In genomic region chr2:234427081-234428058, GRCh38 we compare ENCODE assay signal across 9 cellular contexts.
DNase-seq lines count a peak whose midpoint lies in the region; ATAC-seq and TF ChIP-seq lines count a peak whose summit lies in the region.
"Had no signal": no experiment of that assay in that cellular context is flagged by ENCODE, and none has a peak within 500 bp of the region (broad histone marks: within the 10 kb centered on the region; RNA-seq: fewer than 3 reads in every experiment).

No MANE protein-coding gene starts in this region.

- no peaks in the 10 kb centered on the region for H3K36me3 ChIP-seq in DOHH2 (ENCODE audit: control insufficient read depth, low read length)
- H3K36me3 ChIP-seq in mucosa of descending colon (ENCODE audit: low read depth): no peaks in the 10 kb centered on the region
- no peaks in the 10 kb centered on the region for H3K36me3 ChIP-seq in gastroesophageal sphincter

- no peak overlapping the region for H3K27ac ChIP-seq in DOHH2 (ENCODE audit: low read depth, low read length)
- H3K27ac ChIP-seq in gastroesophageal sphincter: no peak overlapping the region
- H3K27ac ChIP-seq: parathyroid adenoma had no signal

- peak; percentile 56 for DNase-seq in MV-4-11 (lab: John Stamatoyannopoulos, UW)
- DNase-seq in choroid plexus epithelial cell (ENCODE audit: low read depth): peak; percentile 93
- no peak for DNase-seq in neural crest cell (ENCODE audit: low read depth, low spot score)
- no peak for DNase-seq in mucosa of descending colon
- DNase-seq in effector CD4-positive, alpha-beta T cell: no peak

- no peaks in the 10 kb centered on the region for H3K36me3 Mint-ChIP-seq in neural crest cell (ENCODE audit: low read depth)

- H3K4me3 Mint-ChIP-seq in neural crest cell: no peak overlapping the region

- H3K9me3 ChIP-seq in DOHH2 (ENCODE audit: control insufficient read depth, insufficient read depth, low read length) (no peaks in the 10 kb centered on the region), mucosa of descending colon (no peaks in the 10 kb centered on the region), gastroesophageal sphincter (no peaks in the 10 kb centered on the region)

- H3K4me2 ChIP-seq in DOHH2 (ENCODE audit: low read length): peak overlapping the region; percentile 52

- H3K4me1 ChIP-seq in DOHH2 (ENCODE audit: control insufficient read depth, low read length) (peaks cover 28% of the 10 kb centered on the region), mucosa of descending colon (ENCODE audit: low read depth) (peaks cover 10% of the 10 kb centered on the region), gastroesophageal sphincter (peaks cover 0 to 9% (median 0%) of the 10 kb centered on the region in 3 donors)
- H3K4me1 ChIP-seq: parathyroid adenoma had no signal

- H3K9me2 ChIP-seq in DOHH2 (replicated peaks; ENCODE audit: control insufficient read depth, low read length): no peaks in the 10 kb centered on the region

- intact Hi-C loops in mucosa of descending colon (cut with DNase I, micrococcal nuclease): no loop called here

- no peak for TF ChIP-seq POLR2A in gastroesophageal sphincter (IDR thresholded peaks at IDR 0.05)

- H4K20me1 ChIP-seq in DOHH2 (ENCODE audit: control insufficient read depth, insufficient read depth, low read depth, low read length): no peaks in the 10 kb centered on the region

- peak overlapping the region; percentile 78 for H3K27ac Mint-ChIP-seq in neural crest cell (ENCODE audit: unreplicated experiment)

- no peak for TF ChIP-seq CTCF in DOHH2 (IDR thresholded peaks at IDR 0.05; ENCODE audit: low read depth, low read length, poor library complexity, severe bottlenecking)
- no peak for TF ChIP-seq CTCF in choroid plexus epithelial cell (conservative IDR thresholded peaks at IDR 0.05; ENCODE audit: low read depth, low read length)
- TF ChIP-seq CTCF in neural crest cell (conservative IDR thresholded peaks at IDR 0.05): no peak
- TF ChIP-seq CTCF in mucosa of descending colon (IDR thresholded peaks at IDR 0.05): no peak
- no peak for TF ChIP-seq CTCF in gastroesophageal sphincter (IDR thresholded peaks at IDR 0.05)

- H3K9me3 Mint-ChIP-seq in neural crest cell: no peaks in the 10 kb centered on the region

- H3K4me1 Mint-ChIP-seq in neural crest cell: peaks cover 23% of the 10 kb centered on the region

- H3K4me3 ChIP-seq in DOHH2 (ENCODE audit: low read length) (no peak overlapping the region), choroid plexus epithelial cell (ENCODE audit: low read depth, low read length) (no peak overlapping the region), mucosa of descending colon (no peak overlapping the region), gastroesophageal sphincter (no peak overlapping the region)

- no peak for ATAC-seq in HG02610 (IDR thresholded peaks at IDR 0.05; ENCODE audit: unreplicated experiment)
- no peak for ATAC-seq in mucosa of descending colon
- no peak for ATAC-seq in gastroesophageal sphincter

- WGBS in gastroesophageal sphincter (ENCODE audit: low coverage in 1 of 2), 2 donors: 44 to 51% methylated on average over 7 to 8 of the region's 15 CpGs

- TF ChIP-seq EP300 in gastroesophageal sphincter (IDR thresholded peaks at IDR 0.05): no peak

- H3K27me3 Mint-ChIP-seq in neural crest cell (ENCODE audit: low read depth): no peaks in the 10 kb centered on the region

- no peaks in the 10 kb centered on the region for H3F3A ChIP-seq in DOHH2 (ENCODE audit: control insufficient read depth, insufficient read depth)

- H3K79me2 ChIP-seq in DOHH2 (ENCODE audit: control insufficient read depth, low read length): no peaks in the 10 kb centered on the region
- H3K79me2 ChIP-seq: parathyroid adenoma had no signal

- no peaks in the 10 kb centered on the region for H3K27me3 ChIP-seq in DOHH2 (ENCODE audit: control insufficient read depth, low read length)
- H3K27me3 ChIP-seq in gastroesophageal sphincter: no peaks in the 10 kb centered on the region

Comparison
In these comparisons a context has a peak if more than half of its experiments do, and no peak if none do; other contexts are left out.
1. DNase-seq: peak in MV-4-11 (single experiment) and choroid plexus epithelial cell (single experiment); none in neural crest cell (single experiment), mucosa of descending colon (0 of 3) and effector CD4-positive, alpha-beta T cell (single experiment).